Comparison of ENCODE assay signal across 10 cellular contexts in genomic region chr13:74070065-74070464, GRCh38.
DNase-seq lines count a peak whose midpoint lies in the region; ATAC-seq, FAIRE-seq and TF ChIP-seq lines count a peak whose summit lies in the region.
"Had no signal": no experiment of that assay in that cellular context is flagged by ENCODE, and none has a peak within 500 bp of the region (broad histone marks: within the 10 kb centered on the region; RNA-seq: fewer than 3 reads in every experiment).

No MANE protein-coding gene starts in this region.

- BruUV-seq in GM12878 (replicated peaks; lab: Mats Ljungman, UMichigan), result no TSS peak

- SMC1A ChIA-PET in GM12878 (lab: Charles Lee; ENCODE audit: uncharacterized antibody, unreplicated experiment), result interaction anchor here (1.6 kb wide), 1 partner anchor 12 kb away, joined by 3 read pairs; no protein-coding TSS in a partner anchor

- H3K79me2 ChIP-seq in DND-41 (ENCODE audit: insufficient read depth, low read length) (peaks cover 85% of the 10 kb centered on the region), GM12878 (ENCODE audit: control insufficient read depth, insufficient read depth, low read length) (peaks cover 2% of the 10 kb centered on the region)

- WGBS in GM12878 (ENCODE audit: insufficient coverage, insufficient replicate concordance, low lambda C conversion rate, missing lambda C conversion rate), result 3% methylated on average over 4 of the region's 4 CpGs

- H3K9ac ChIP-seq in DND-41 (ENCODE audit: low read depth, low read length) (peak overlapping the region; percentile 61), GM12878 (ENCODE audit: control insufficient read depth, insufficient read depth, low read length) (no peak overlapping the region)

- H3K4me1 ChIP-seq in DND-41 (ENCODE audit: insufficient read depth, low read length), result peaks cover 98% of the 10 kb centered on the region
- peaks cover 5% of the 10 kb centered on the region for H3K4me1 ChIP-seq in GM12878 (ENCODE audit: control insufficient read depth, insufficient read depth, low read length)
- peaks cover 11% of the 10 kb centered on the region for H3K4me1 ChIP-seq in BE2C

- no peak for TF ChIP-seq POLR2A in GM12878 (IDR thresholded peaks at IDR 0.05; ENCODE audit: low read depth, low read length)

- DNase-seq in DND-41 (peak; percentile 80), NAMALWA (ENCODE audit: low spot score) (peak; percentile 15), GM12878 (ENCODE audit: low read depth, low spot score) (peak; percentile 8), AG20443 (ENCODE audit: low spot score) (no peak), BE2C (no peak), NCI-H1105 (lab: John Stamatoyannopoulos, UW) (no peak), NOMO-1 treated with dmso at 0.1 percent for 144 hours (lab: John Stamatoyannopoulos, UW; ENCODE audit: unreplicated experiment) (no peak)

- H3K27ac ChIP-seq in DND-41 (ENCODE audit: low read length) (peak overlapping the region; percentile 95), GM12878 (ENCODE audit: control insufficient read depth, insufficient read depth) (no peak overlapping the region)
- H3K27ac ChIP-seq: coronary artery had no signal

- POLR2A ChIA-PET in GM12878 (lab: Charles Lee), result no interaction called here

- FAIRE-seq in GM12878 (lab: Jason Lieb, UNC), result no peak

- H3K4me2 ChIP-seq in DND-41 (ENCODE audit: insufficient read depth, low read length) (peak overlapping the region; percentile 55), GM12878 (ENCODE audit: control insufficient read depth, insufficient read depth) (peak overlapping the region; percentile 28; the same call in 1 of the 2 replicates)

- H3K4me3 ChIP-seq in DND-41 (ENCODE audit: low read depth in 1 of 2, low read length in 2 of 2) (peak overlapping the region in 1 of 2 experiments; percentile 39; a peak in 2 of 4 replicates), GM12878 (no peak overlapping the region), BE2C (ENCODE audit: low read depth, low read length) (no peak overlapping the region)
- H3K4me3 ChIP-seq: coronary artery had no signal

- RAD21 ChIA-PET in GM12878 (lab: Charles Lee; ENCODE audit: unreplicated experiment), result no interaction called here

- intact Hi-C loops in GM12878 (cut with micrococcal nuclease; ENCODE audit: unreplicated experiment), result no loop called here

- TF ChIP-seq CTCF in DND-41 (IDR thresholded peaks at IDR 0.05; ENCODE audit: borderline replicate concordance, extremely low read depth, low read length, poor library complexity, severe bottlenecking) (no peak), GM12878 (IDR thresholded peaks at IDR 0.05 in 2 of 3, conservative IDR thresholded peaks at IDR 0.05 in 1 of 3; ENCODE audit: control insufficient read depth in 2 of 3, extremely low read depth in 1 of 3, insufficient read depth in 1 of 3, low read depth in 3 of 3, low read length in 3 of 3) (no peak), BE2C (IDR thresholded peaks at IDR 0.05; ENCODE audit: low read depth, low read length) (no peak)

- H3K27me3 ChIP-seq in DND-41 (ENCODE audit: insufficient read depth, low read length, poor library complexity), result no peaks in the 10 kb centered on the region
- H3K27me3 ChIP-seq in GM12878 (replicated peaks in 1 of 2; ENCODE audit: control insufficient read depth in 2 of 2, insufficient read depth in 2 of 2, low read length in 1 of 2), result no peaks in the 10 kb centered on the region
- H3K27me3 ChIP-seq in BE2C, result no peaks in the 10 kb centered on the region

- CTCF ChIA-PET in GM12878 (lab: Yijun Ruan, JAX), result no interaction called here

- no peaks in the 10 kb centered on the region for H4K20me1 ChIP-seq in DND-41 (ENCODE audit: insufficient read depth, low read length)
- no peaks in the 10 kb centered on the region for H4K20me1 ChIP-seq in GM12878 (ENCODE audit: control insufficient read depth, insufficient read depth)

- H3K36me3 ChIP-seq in DND-41 (ENCODE audit: insufficient read depth, low read length), result peaks cover 8% of the 10 kb centered on the region; the same call in 1 of the 2 replicates
- H3K36me3 ChIP-seq in GM12878 (ENCODE audit: control insufficient read depth in 2 of 2, insufficient read depth in 2 of 2, low read length in 1 of 2), result no peaks in the 10 kb centered on the region
- H3K36me3 ChIP-seq in BE2C, result no peaks in the 10 kb centered on the region

- no peaks in the 10 kb centered on the region for H3K9me3 ChIP-seq in DND-41 (ENCODE audit: insufficient read depth, low read length, severe bottlenecking)
- H3K9me3 ChIP-seq in GM12878 (replicated peaks; ENCODE audit: control insufficient read depth, insufficient read depth, low read length), result no peaks in the 10 kb centered on the region; the same call in 2 of the 3 replicates
- no peaks in the 10 kb centered on the region for H3K9me3 ChIP-seq in BE2C

- H2AFZ ChIP-seq in DND-41 (ENCODE audit: low read depth, low read length) (no peak overlapping the region), GM12878 (ENCODE audit: control insufficient read depth, low read depth, low read length) (no peak overlapping the region)

- ATAC-seq in DND-41 (ENCODE audit: insufficient read depth, low read depth) (peak; percentile 86), GM21360 (IDR thresholded peaks at IDR 0.05; ENCODE audit: unreplicated experiment) (peak; percentile 54), GM12878 (peak; percentile 57)
- ATAC-seq: sciatic nerve had no signal

- TF ChIP-seq EP300 in GM12878 (IDR thresholded peaks at IDR 0.05; ENCODE audit: borderline replicate concordance in 1 of 2, control insufficient read depth in 1 of 2, low read depth in 2 of 2, low read length in 2 of 2), result no peak

- in situ Hi-C loops in GM12878 (cut with MboI), result no loop called here

- no peak for TF ChIP-seq RAD21 in GM12878 (IDR thresholded peaks at IDR 0.05; ENCODE audit: insufficient read depth, low read depth, low read length)

TF ChIP-seq in GM12878, 131 proteins besides CTCF, POLR2A, EP300 and RAD21:
- TF ChIP-seq RUNX3 (IDR thresholded peaks at IDR 0.05; ENCODE audit: low read length), result peak; percentile 78
- TF ChIP-seq TCF7 (IDR thresholded peaks at IDR 0.05; ENCODE audit: borderline replicate concordance), result peak; percentile 80
- no peak for TF ChIP-seq BCL3 (IDR thresholded peaks at IDR 0.05; ENCODE audit: borderline replicate concordance, insufficient read depth, low read depth, low read length, poor library complexity, severe bottlenecking)

Comparison
In these comparisons a context has a peak if more than half of its experiments do, and no peak if none do; other contexts are left out.
1. DNase-seq: peak in DND-41 (single experiment), NAMALWA (single experiment) and GM12878 (single experiment); none in AG20443 (single experiment), BE2C (single experiment), NCI-H1105 (single experiment) and NOMO-1 treated with dmso at 0.1 percent for 144 hours (single experiment).
2. Peak in every context shown above with its lines, with median percentiles within 50 percentile points of each other: ATAC-seq.